In genomic region chr6:73548458-73549446, GRCh38 we compare ENCODE assay signal across 18 cellular contexts. TPM values are rescaled to one million over a fixed set of nuclear protein-coding genes. Genes with fewer than 3 reads are reported as not detected.
A peak's percentile ranks its signal among the peaks of the same experiment; 100 is the strongest.
DNase-seq lines count a peak whose midpoint lies in the region; ATAC-seq and TF ChIP-seq lines count a peak whose summit lies in the region.
"Had no signal": no experiment of that assay in that cellular context is flagged by ENCODE, and none has a peak within 500 bp of the region (broad histone marks: within the 10 kb centered on the region; RNA-seq: fewer than 3 reads in every experiment).

No MANE protein-coding gene starts in this region.

- no peaks in the 10 kb centered on the region for H3K27me3 Mint-ChIP-seq in stimulated activated naive CD8-positive, alpha-beta T cell treated with anti-CD3 and anti-CD28 coated beads, Interleukin-15, amount 100 ng/mL, for 72 hours
- peaks cover 9% of the 10 kb centered on the region for H3K27me3 Mint-ChIP-seq in activated T-helper 1 cell treated with anti-CD3 and anti-CD28 coated beads, Interleukin-12 subunit alpha, Interleukin-12 subunit beta, Interleukin-2, Interleukin-4 antibody, amounts not matched to agents 30 ng/mL and 10 ng/mL and 1 ng/mL, durations not matched to agents 14 hours and 24 hours and 36 hours (ENCODE audit: insufficient read depth)

- H3K36me3 Mint-ChIP-seq in activated T-helper 1 cell treated with anti-CD3 and anti-CD28 coated beads, Interleukin-12 subunit alpha, Interleukin-12 subunit beta, Interleukin-2, Interleukin-4 antibody, amounts not matched to agents 30 ng/mL and 10 ng/mL and 1 ng/mL, durations not matched to agents 14 hours and 24 hours and 36 hours (ENCODE audit: low read depth) = no peaks in the 10 kb centered on the region

- no peaks in the 10 kb centered on the region for H3K36me3 ChIP-seq in spleen
- H3K36me3 ChIP-seq: BLaER1, Peyer's patch had no signal

- H3K4me3 ChIP-seq in spleen = no peak overlapping the region
- H3K4me3 ChIP-seq: BLaER1, Peyer's patch had no signal

- no peaks in the 10 kb centered on the region for H3K9me3 Mint-ChIP-seq in stimulated activated naive CD8-positive, alpha-beta T cell treated with anti-CD3 and anti-CD28 coated beads, Interleukin-15, amount 100 ng/mL, for 72 hours
- H3K9me3 Mint-ChIP-seq in activated T-helper 1 cell treated with anti-CD3 and anti-CD28 coated beads, Interleukin-12 subunit alpha, Interleukin-12 subunit beta, Interleukin-2, Interleukin-4 antibody, amounts not matched to agents 30 ng/mL and 10 ng/mL and 1 ng/mL, durations not matched to agents 14 hours and 24 hours and 36 hours = no peaks in the 10 kb centered on the region

- DNase-seq in activated effector memory CD4-positive, alpha-beta T cell treated with anti-CD3 and anti-CD28 coated beads, Interleukin-2, amount 50 U/mL, for 16 hours = peak; percentile 2
- DNase-seq in activated effector memory CD4-positive, alpha-beta T cell treated with Interleukin-2 at 50 U/mL for 16 hours = no peak
- peak; percentile 74 for DNase-seq in left lobe of liver (ENCODE audit: low spot score)
- peak; percentile 1 for DNase-seq in spleen
- DNase-seq in stimulated activated naive CD8-positive, alpha-beta T cell treated with anti-CD3 and anti-CD28 coated beads, Interleukin-15, amount 100 ng/mL, for 72 hours = no peak
- no peak for DNase-seq in OCI-M1 (lab: John Stamatoyannopoulos, UW)
- no peak for DNase-seq in activated T-helper 1 cell treated with anti-CD3 and anti-CD28 coated beads, Interleukin-12 subunit alpha, Interleukin-12 subunit beta, Interleukin-2, Interleukin-4 antibody, amounts not matched to agents 30 ng/mL and 10 ng/mL and 1 ng/mL, durations not matched to agents 14 hours and 24 hours and 36 hours (ENCODE audit: low spot score)
- DNase-seq: GF-D8, Karpas-422, NCI-H1417, NCI-H1930, NCI-H2171, NCI-H446 treated with DMSO at 0.1 percent for 48 hours, NCI-H774, Peyer's patch had no signal

- peak; percentile 93 for ATAC-seq in left lobe of liver
- no peak for ATAC-seq in stimulated activated naive CD8-positive, alpha-beta T cell treated with anti-CD3 and anti-CD28 coated beads, Interleukin-15, amount 100 ng/mL, for 72 hours
- ATAC-seq: Right ventricle myocardium inferior had no signal

- no peak for TF ChIP-seq POLR2A in spleen (IDR thresholded peaks at IDR 0.05)

- 84 to 94% (median 90%) methylated on average over 12 of the region's 12 CpGs for WGBS in spleen, 5 donors

- H3K9me3 ChIP-seq in spleen = no peaks in the 10 kb centered on the region
- H3K9me3 ChIP-seq: BLaER1, Peyer's patch had no signal

- H3K27ac ChIP-seq in VCaP (no peak overlapping the region), spleen (no peak overlapping the region)
- H3K27ac ChIP-seq: BLaER1, Peyer's patch had no signal

- no peak overlapping the region for H3K27ac Mint-ChIP-seq in stimulated activated naive CD8-positive, alpha-beta T cell treated with anti-CD3 and anti-CD28 coated beads, Interleukin-15, amount 100 ng/mL, for 72 hours
- no peak overlapping the region for H3K27ac Mint-ChIP-seq in activated T-helper 1 cell treated with anti-CD3 and anti-CD28 coated beads, Interleukin-12 subunit alpha, Interleukin-12 subunit beta, Interleukin-2, Interleukin-4 antibody, amounts not matched to agents 30 ng/mL and 10 ng/mL and 1 ng/mL, durations not matched to agents 14 hours and 24 hours and 36 hours

- no peaks in the 10 kb centered on the region for H3K27me3 ChIP-seq in spleen (replicated peaks in 1 of 7)
- H3K27me3 ChIP-seq: BLaER1, Peyer's patch had no signal

- no peak overlapping the region for H3K4me3 Mint-ChIP-seq in stimulated activated naive CD8-positive, alpha-beta T cell treated with anti-CD3 and anti-CD28 coated beads, Interleukin-15, amount 100 ng/mL, for 72 hours
- no peak overlapping the region for H3K4me3 Mint-ChIP-seq in activated T-helper 1 cell treated with anti-CD3 and anti-CD28 coated beads, Interleukin-12 subunit alpha, Interleukin-12 subunit beta, Interleukin-2, Interleukin-4 antibody, amounts not matched to agents 30 ng/mL and 10 ng/mL and 1 ng/mL, durations not matched to agents 14 hours and 24 hours and 36 hours

- intact Hi-C loops in spleen (cut with DNase I; ENCODE audit: low total_unique reads) = no loop called here
- intact Hi-C loops in activated T-helper 1 cell treated with anti-CD3 and anti-CD28 coated beads, Interleukin-12 subunit alpha, Interleukin-12 subunit beta, Interleukin-2, Interleukin-4 antibody, amounts not matched to agents 30 ng/mL and 10 ng/mL and 1 ng/mL, durations not matched to agents 14 hours and 24 hours and 36 hours (cut with micrococcal nuclease) = no loop called here

- no peaks in the 10 kb centered on the region for H3K4me1 ChIP-seq in spleen
- H3K4me1 ChIP-seq: BLaER1, Peyer's patch had no signal

- H3K4me1 Mint-ChIP-seq in stimulated activated naive CD8-positive, alpha-beta T cell treated with anti-CD3 and anti-CD28 coated beads, Interleukin-15, amount 100 ng/mL, for 72 hours = no peaks in the 10 kb centered on the region
- H3K4me1 Mint-ChIP-seq in activated T-helper 1 cell treated with anti-CD3 and anti-CD28 coated beads, Interleukin-12 subunit alpha, Interleukin-12 subunit beta, Interleukin-2, Interleukin-4 antibody, amounts not matched to agents 30 ng/mL and 10 ng/mL and 1 ng/mL, durations not matched to agents 14 hours and 24 hours and 36 hours (ENCODE audit: low read depth) = no peaks in the 10 kb centered on the region

- peak; percentile 19 for TF ChIP-seq CTCF in VCaP (conservative IDR thresholded peaks at IDR 0.05)
- TF ChIP-seq CTCF in spleen (IDR thresholded peaks at IDR 0.05 in 8 of 11, conservative IDR thresholded peaks at IDR 0.05 in 3 of 11) = no peak

RNA-seq across cellular contexts. Expression of gene EEF1A1, which starts 27.9 kb away (rescaled TPM):
- 3,300 TPM for total RNA-seq in left lobe of liver
- over 10,000 TPM in 1 of 7 donors, 1,000 to 10,000 TPM in 6; 7,486 to 10,079 (median 8,893) TPM for total RNA-seq in spleen
- polyA plus RNA-seq in spleen = over 10,000 TPM; 12,419 to 13,640 (median 12,484) TPM
- 8,439 and 8,694 TPM in 2 replicates for total RNA-seq in activated T-helper 1 cell treated with anti-CD3 and anti-CD28 coated beads, Interleukin-12 subunit alpha, Interleukin-12 subunit beta, Interleukin-2, Interleukin-4 antibody, amounts not matched to agents 30 ng/mL and 10 ng/mL and 1 ng/mL, durations not matched to agents 14 hours and 24 hours and 36 hours

Comparison
In these comparisons a context has a peak if more than half of its experiments do, and no peak if none do; other contexts are left out.
1. DNase-seq: peak in activated effector memory CD4-positive, alpha-beta T cell treated with anti-CD3 and anti-CD28 coated beads, Interleukin-2, amount 50 U/mL, for 16 hours (single experiment), left lobe of liver (single experiment) and spleen (single experiment); none in activated effector memory CD4-positive, alpha-beta T cell treated with Interleukin-2 at 50 U/mL for 16 hours (single experiment), stimulated activated naive CD8-positive, alpha-beta T cell treated with anti-CD3 and anti-CD28 coated beads, Interleukin-15, amount 100 ng/mL, for 72 hours (0 of 2), OCI-M1 (single experiment) and activated T-helper 1 cell treated with anti-CD3 and anti-CD28 coated beads, Interleukin-12 subunit alpha, Interleukin-12 subunit beta, Interleukin-2, Interleukin-4 antibody, amounts not matched to agents 30 ng/mL and 10 ng/mL and 1 ng/mL, durations not matched to agents 14 hours and 24 hours and 36 hours (single experiment).